ENCODE assay signal across 7 cellular contexts in genomic region chr3:195653641-195654040, GRCh38.
DNase-seq lines count a peak whose midpoint lies in the region; ATAC-seq, FAIRE-seq and TF ChIP-seq lines count a peak whose summit lies in the region.
"Not testable (repeated sequence)": the region's sequence is repeated elsewhere in the genome, so short reads cannot be mapped to it uniquely, and the experiment has no call there.

No MANE protein-coding gene starts in this region.

- not testable (repeated sequence) for H3K4me3 Mint-ChIP-seq in Calu3 (ENCODE audit: low read depth, unreplicated experiment)

- not testable (repeated sequence) for H4K8ac ChIP-seq in IMR-90 (ENCODE audit: low read depth in 2 of 2, low read length in 2 of 2)

- POLR2A ChIA-PET in IMR-90 (lab: Charles Lee; ENCODE audit: unreplicated experiment), result not testable (repeated sequence)

- H4K20me1 ChIP-seq in IMR-90 (ENCODE audit: insufficient read depth, low read length), result not testable (repeated sequence)

- not testable (repeated sequence) for H3K4ac ChIP-seq in IMR-90 (ENCODE audit: low read depth, low read length)

- not testable (repeated sequence) for H2BK120ac ChIP-seq in IMR-90 (ENCODE audit: low read depth, low read length)

- peak; percentile 27; the same call in 1 of the 2 replicates for ATAC-seq in IMR-90 (ENCODE audit: low read depth)
- ATAC-seq in psoas muscle, result peak in 2 of 4 donors; percentile 29 to 50

- H3K36me3 ChIP-seq in IMR-90 (ENCODE audit: control insufficient read depth, insufficient read depth, low read length); SJCRH30; kidney (ENCODE audit: control insufficient read depth in 1 of 2, insufficient read depth in 2 of 2, low read length in 2 of 2); psoas muscle (ENCODE audit: insufficient read depth in 1 of 2, low read depth in 1 of 2): not testable (repeated sequence)

- peak; percentile 23 for TF ChIP-seq CTCF in Calu3 (IDR thresholded peaks at IDR 0.05; ENCODE audit: unreplicated experiment)
- TF ChIP-seq CTCF in IMR-90 (conservative IDR thresholded peaks at IDR 0.05; ENCODE audit: low read depth, low read length), result not testable (repeated sequence)
- peak; percentile 12 for TF ChIP-seq CTCF in epithelial cell of esophagus (IDR thresholded peaks at IDR 0.05; ENCODE audit: insufficient read depth, low read depth, low read length, missing control alignments)
- peak; percentile 6 for TF ChIP-seq CTCF in kidney (IDR thresholded peaks at IDR 0.05; ENCODE audit: borderline replicate concordance, extremely low read depth, insufficient read depth)
- peak; percentile 22 for TF ChIP-seq CTCF in psoas muscle (IDR thresholded peaks at IDR 0.05)

- H3K27me3 ChIP-seq in IMR-90 (ENCODE audit: control insufficient read depth, insufficient read depth, low read length); SJCRH30; psoas muscle (ENCODE audit: insufficient read depth in 3 of 3, low read length in 2 of 3): not testable (repeated sequence)

- H3K9me3 Mint-ChIP-seq in Calu3 (ENCODE audit: low read depth, unreplicated experiment), result not testable (repeated sequence)

- not testable (repeated sequence) for H3K79me1 ChIP-seq in IMR-90 (ENCODE audit: low read depth in 1 of 2, low read length in 2 of 2)

- not testable (repeated sequence) for H4K91ac ChIP-seq in IMR-90 (ENCODE audit: insufficient read depth, low read depth, low read length)

- not testable (repeated sequence) for H3K23ac ChIP-seq in IMR-90 (ENCODE audit: low read depth, low read length)

- BruUV-seq in Calu3 (replicated peaks; lab: Mats Ljungman, UMichigan); IMR-90 (replicated peaks; lab: Mats Ljungman, UMichigan): not testable (repeated sequence)

- not testable (repeated sequence) for H2AFZ ChIP-seq in IMR-90 (replicated peaks; ENCODE audit: low read length, poor library complexity)

- in situ Hi-C loops in IMR-90 (cut with MboI; ENCODE audit: low sequenced_read_pairs), result not testable (repeated sequence)

- dilution Hi-C loops in IMR-90 (cut with HindIII; ENCODE audit: low sequenced_read_pairs, unreplicated experiment), result not testable (repeated sequence)

- not testable (repeated sequence) for H3K27ac ChIP-seq in IMR-90 (ENCODE audit: insufficient read depth, low read length); SJCRH30; kidney (ENCODE audit: low read depth in 2 of 2, low read length in 2 of 2); psoas muscle

- not testable (repeated sequence) for FAIRE-seq in kidney (lab: Jason Lieb, UNC)

- H3K56ac ChIP-seq in IMR-90 (ENCODE audit: extremely low read depth, insufficient read depth, low read length), result not testable (repeated sequence)

- CTCF ChIA-PET in Calu3 (lab: Charles Lee); IMR-90 (lab: Yijun Ruan, JAX): not testable (repeated sequence)

- H4K5ac ChIP-seq in IMR-90 (ENCODE audit: low read depth, low read length), result not testable (repeated sequence)

- not testable (repeated sequence) for H2BK20ac ChIP-seq in IMR-90 (ENCODE audit: low read depth, low read length)

- not testable (repeated sequence) for TF ChIP-seq RAD21 in IMR-90 (IDR thresholded peaks at IDR 0.05; ENCODE audit: low read length)

- H3K4me3 ChIP-seq in IMR-90 (ENCODE audit: insufficient read depth, low read depth, low read length); SJCRH30; epithelial cell of esophagus (ENCODE audit: low read length); kidney (ENCODE audit: low read length in 2 of 2); psoas muscle: not testable (repeated sequence)

- no CpG with 5 or more reads among the region's 14 CpGs for WGBS in IMR-90 (ENCODE audit: extremely low coverage in 2 of 2, insufficient read length in 1 of 2), 2 experiments
- WGBS in psoas muscle, 3 donors, result 5 to 7% (median 6%) methylated on average over 9 to 11 of the region's 14 CpGs

- DNase-seq in Calu3 (peak; percentile 40), IMR-90 (peak; percentile 44), SJCRH30 (peak; percentile 37 to 54), astrocyte of the hippocampus (ENCODE audit: low read depth, low spot score) (peak; percentile 41), epithelial cell of esophagus (ENCODE audit: low read depth) (peak; percentile 44)
- DNase-seq in kidney, psoas muscle: not testable (repeated sequence)

- H3K27ac Mint-ChIP-seq in Calu3 (ENCODE audit: unreplicated experiment), result not testable (repeated sequence)

- peaks cover 24% of the 10 kb centered on the region for H3K36me3 Mint-ChIP-seq in Calu3 (ENCODE audit: insufficient read depth, unreplicated experiment)

- not testable (repeated sequence) for H3K9me3 ChIP-seq in IMR-90 (ENCODE audit: control insufficient read depth, insufficient read depth, low read length); SJCRH30 (replicated peaks); kidney (ENCODE audit: control insufficient read depth in 1 of 2, low read length in 2 of 2); psoas muscle

- not testable (repeated sequence) for TF ChIP-seq POLR2A in IMR-90 (IDR thresholded peaks at IDR 0.05; ENCODE audit: low read depth, low read length)

- H2AK5ac ChIP-seq in IMR-90 (ENCODE audit: low read depth, low read length), result not testable (repeated sequence)

- not testable (repeated sequence) for H2BK5ac ChIP-seq in IMR-90 (ENCODE audit: low read depth, low read length, poor library complexity, severe bottlenecking)

- not testable (repeated sequence) for H3K4me1 Mint-ChIP-seq in Calu3 (ENCODE audit: low read depth, unreplicated experiment)

- H3K4me1 ChIP-seq in IMR-90 (ENCODE audit: control insufficient read depth, insufficient read depth, low read length); SJCRH30; kidney (ENCODE audit: control insufficient read depth in 1 of 2, insufficient read depth in 1 of 2, low read depth in 1 of 2, low read length in 2 of 2); psoas muscle: not testable (repeated sequence)

- not testable (repeated sequence) for H3K9me1 ChIP-seq in IMR-90 (ENCODE audit: insufficient read depth, low read length)

- not testable (repeated sequence) for H2AK9ac ChIP-seq in IMR-90 (replicated peaks; ENCODE audit: low read depth, low read length, poor library complexity)

- not testable (repeated sequence) for H3K4me2 ChIP-seq in IMR-90 (ENCODE audit: low read depth, low read length)

- H3K9ac ChIP-seq in IMR-90 (ENCODE audit: low read depth, low read length); kidney (ENCODE audit: low read length in 2 of 2): not testable (repeated sequence)

- not testable (repeated sequence) for H2BK15ac ChIP-seq in IMR-90 (ENCODE audit: low read depth, low read length)

- H3K14ac ChIP-seq in IMR-90 (replicated peaks; ENCODE audit: low read depth, low read length), result not testable (repeated sequence)

- not testable (repeated sequence) for H3K27me3 Mint-ChIP-seq in Calu3 (ENCODE audit: unreplicated experiment)

- intact Hi-C loops in Calu3 (cut with micrococcal nuclease; ENCODE audit: unreplicated experiment), result loop anchor here (10.0 kb wide), 1 partner anchor 201 kb away; no protein-coding TSS in a partner anchor
- intact Hi-C loops in IMR-90 (cut with micrococcal nuclease); kidney (cut with DNase I); psoas muscle (cut with DNase I): not testable (repeated sequence)

- not testable (repeated sequence) for H3K18ac ChIP-seq in IMR-90 (ENCODE audit: low read depth, low read length)

TF ChIP-seq in IMR-90, 13 proteins besides CTCF, POLR2A, EP300 and RAD21:
- peak; percentile 79 for TF ChIP-seq RFX5 (IDR thresholded peaks at IDR 0.05; ENCODE audit: low read depth, low read length)
